ENCODE assay signal across 15 cellular contexts in the genomic region with DNA sequence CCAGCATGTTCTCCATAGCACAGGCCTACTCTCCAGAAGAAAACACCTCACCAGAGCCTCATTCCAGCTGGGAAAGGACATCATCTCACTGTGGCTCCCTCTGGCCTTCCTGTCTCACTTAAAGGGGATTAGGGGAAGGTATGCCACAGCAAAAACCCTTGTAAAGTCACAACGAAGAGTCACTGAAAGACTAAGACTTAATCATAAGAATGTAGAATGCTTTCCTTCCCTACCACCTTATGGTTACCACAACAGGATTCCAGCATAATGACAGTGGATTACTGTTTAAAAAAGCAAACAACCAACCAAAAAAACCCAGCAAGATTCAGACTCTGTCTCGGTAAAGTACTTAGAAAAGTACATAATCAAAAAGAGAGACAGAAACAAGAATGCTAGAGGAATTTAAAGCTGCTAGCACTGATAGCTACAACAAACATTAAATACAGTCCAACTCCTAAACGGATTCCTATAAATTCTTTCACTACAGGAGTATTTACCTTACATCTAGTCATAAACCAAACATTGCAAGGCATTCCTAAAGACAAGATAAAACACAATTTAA.
A peak's percentile ranks its signal among the peaks of the same experiment; 100 is the strongest.
DNase-seq lines count a peak whose midpoint lies in the region; ATAC-seq and TF ChIP-seq lines count a peak whose summit lies in the region.
"Had no signal": no experiment of that assay in that cellular context is flagged by ENCODE, and none has a peak within 500 bp of the region (broad histone marks: within the 10 kb centered on the region; RNA-seq: fewer than 3 reads in every experiment).

No MANE protein-coding gene starts in this region.

- peaks cover 77% of the 10 kb centered on the region for H3K36me3 Mint-ChIP-seq in activated B cell treated with CpG ODN at 0.5 μM for 24 hours (ENCODE audit: low read depth)
- H3K36me3 Mint-ChIP-seq: naive thymus-derived CD8-positive, alpha-beta T cell had no signal

- H3K4me2 ChIP-seq in GM23248 (ENCODE audit: unreplicated experiment) = peak overlapping the region; percentile 1

- peak overlapping the region; percentile 66 for H3K27ac Mint-ChIP-seq in activated B cell treated with CpG ODN at 0.5 μM for 24 hours
- H3K27ac Mint-ChIP-seq: activated CD8-positive, alpha-beta T cell treated with anti-CD3 and anti-CD28 coated beads for 36 hours; naive thymus-derived CD8-positive, alpha-beta T cell had no signal

- intact Hi-C loops in activated B cell treated with CpG ODN at 0.5 μM for 24 hours (cut with micrococcal nuclease) (no loop called here), right cardiac atrium (cut with DNase I) (no loop called here)

- peaks cover 14% of the 10 kb centered on the region for H3K9me3 Mint-ChIP-seq in activated B cell treated with CpG ODN at 0.5 μM for 24 hours

- H3K27me3 Mint-ChIP-seq in activated B cell treated with CpG ODN at 0.5 μM for 24 hours = no peaks in the 10 kb centered on the region

- H4K20me1 ChIP-seq in GM23248 (ENCODE audit: insufficient read depth) = no peaks in the 10 kb centered on the region

- H3K4me1 ChIP-seq in GM23248 (ENCODE audit: insufficient read depth) (no peaks in the 10 kb centered on the region), right cardiac atrium (ENCODE audit: control insufficient read depth, insufficient read depth, low read length) (no peaks in the 10 kb centered on the region)

- H3K27me3 ChIP-seq in GM23248 (replicated peaks; ENCODE audit: insufficient read depth) (no peaks in the 10 kb centered on the region), right cardiac atrium (ENCODE audit: control insufficient read depth, insufficient read depth) (no peaks in the 10 kb centered on the region)

- H3K36me3 ChIP-seq in GM23248 (ENCODE audit: low read depth) = no peaks in the 10 kb centered on the region

- no peaks in the 10 kb centered on the region for H3K79me2 ChIP-seq in GM23248 (ENCODE audit: insufficient read depth)

- 0 out of 2 replicates have a peak, but pooled peaks cover 4% of the 10 kb centered on the region for H3K9me2 ChIP-seq in GM23248 (ENCODE audit: insufficient read depth)

- H3K4me1 Mint-ChIP-seq in activated B cell treated with CpG ODN at 0.5 μM for 24 hours = peaks cover 68% of the 10 kb centered on the region

- CTCF ChIA-PET in activated B cell treated with CpG ODN at 0.5 μM for 24 hours (lab: Charles Lee) = no interaction called here

- no peak overlapping the region for H3K4me3 Mint-ChIP-seq in activated B cell treated with CpG ODN at 0.5 μM for 24 hours
- H3K4me3 Mint-ChIP-seq: activated CD8-positive, alpha-beta T cell treated with anti-CD3 and anti-CD28 coated beads for 36 hours; naive thymus-derived CD8-positive, alpha-beta T cell had no signal

- DNase-seq in A172 (ENCODE audit: low spot score) (peak; percentile 49), GM23248 (peak; percentile 65), activated B cell treated with CpG ODN at 0.5 μM for 24 hours (no peak), kidney glomerular epithelial cell (lab: John Stamatoyannopoulos, UW) (peak; percentile 50), right cardiac atrium (no peak), putamen (ENCODE audit: low spot score) (no peak)
- DNase-seq: activated CD8-positive, alpha-beta T cell treated with anti-CD3 and anti-CD28 coated beads for 36 hours; activated gamma-delta T cell; GDM1; naive thymus-derived CD8-positive, alpha-beta T cell; NCI-H2171; OCI-M1; T-helper 2 cell had no signal

- ATAC-seq in activated B cell treated with CpG ODN at 0.5 μM for 24 hours (ENCODE audit: low read depth) (no peak), HG03469 (IDR thresholded peaks at IDR 0.05; ENCODE audit: unreplicated experiment) (no peak), right cardiac atrium (no peak), HG03139 (IDR thresholded peaks at IDR 0.05; ENCODE audit: unreplicated experiment) (no peak)
- ATAC-seq: activated CD8-positive, alpha-beta T cell treated with anti-CD3 and anti-CD28 coated beads for 36 hours; naive thymus-derived CD8-positive, alpha-beta T cell had no signal

- POLR2A ChIA-PET in activated B cell treated with CpG ODN at 0.5 μM for 24 hours (lab: Charles Lee) = interaction anchor here (1.4 kb wide), 1 partner anchor 59 kb away, joined by 4 read pairs; no protein-coding TSS in a partner anchor

- TF ChIP-seq CTCF in activated B cell treated with CpG ODN at 0.5 μM for 24 hours (IDR thresholded peaks at IDR 0.05) = no peak

- 16 to 19% methylated on average over 3 of the region's 3 CpGs for WGBS in GM23248 (ENCODE audit: low coverage in 1 of 2, low lambda C conversion rate in 2 of 2, missing lambda C conversion rate in 2 of 2), 2 experiments
- whole genome bisulfite sequencing in right cardiac atrium = 44% methylated on average over 3 of the region's 3 CpGs

- peak overlapping the region; percentile 38 for H2AFZ ChIP-seq in GM23248

- no peak overlapping the region for H3K9ac ChIP-seq in GM23248

- H3K27ac ChIP-seq in GM23248 (peak overlapping the region; percentile 54), right cardiac atrium (ENCODE audit: low read length) (no peak overlapping the region)

- H3K9me3 ChIP-seq in GM23248 (ENCODE audit: low read depth) (no peaks in the 10 kb centered on the region), right cardiac atrium (ENCODE audit: control insufficient read depth, low read length) (no peaks in the 10 kb centered on the region)

- 0 out of 2 replicates have a peak, but pooled peaks cover 5% of the 10 kb centered on the region for H3F3A ChIP-seq in GM23248 (ENCODE audit: insufficient read depth)

- in situ Hi-C loops in GM23248 (cut with MboI) = no loop called here

- H3K4me3 ChIP-seq in GM23248 (no peak overlapping the region), right cardiac atrium (ENCODE audit: low read length) (no peak overlapping the region)

Comparison
In these comparisons a context has a peak if more than half of its experiments do, and no peak if none do; other contexts are left out.
1. DNase-seq: peak in A172 (single experiment), GM23248 (single experiment) and kidney glomerular epithelial cell (single experiment); none in activated B cell treated with CpG ODN at 0.5 μM for 24 hours (single experiment), right cardiac atrium (0 of 3) and putamen (single experiment).